ENCODE assay signal across 20 cellular contexts in the genomic region with DNA sequence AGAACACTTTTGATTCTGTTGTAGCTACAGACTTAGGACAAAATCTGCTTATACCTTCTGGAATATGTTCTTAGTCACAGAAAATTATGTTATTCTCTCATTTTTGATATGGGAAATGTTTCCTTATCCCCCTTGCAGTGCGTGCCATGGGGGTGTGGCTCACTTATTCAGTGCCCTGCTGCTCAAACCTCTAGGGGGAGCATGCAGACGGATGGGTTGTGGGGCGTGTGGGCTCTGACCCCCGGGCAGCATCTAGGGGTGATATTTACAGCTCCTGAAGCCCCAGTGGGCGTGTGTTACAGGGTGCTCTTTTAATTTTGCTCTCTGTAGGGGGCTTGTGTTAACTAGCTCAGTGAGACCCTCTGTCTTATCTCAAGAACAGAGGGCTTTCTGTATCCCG.
DNase-seq lines count a peak whose midpoint lies in the region; ATAC-seq, FAIRE-seq and TF ChIP-seq lines count a peak whose summit lies in the region.
"Had no signal": no experiment of that assay in that cellular context is flagged by ENCODE, and none has a peak within 500 bp of the region (broad histone marks: within the 10 kb centered on the region; RNA-seq: fewer than 3 reads in every experiment).

No MANE protein-coding gene starts in this region.

- no peaks in the 10 kb centered on the region for H3K4me1 ChIP-seq in kidney (ENCODE audit: control insufficient read depth in 1 of 2, insufficient read depth in 1 of 2, low read depth in 1 of 2, low read length in 2 of 2)
- H3K4me1 ChIP-seq: gastrocnemius medialis had no signal

- no peak overlapping the region for H3K27ac ChIP-seq in kidney (ENCODE audit: low read depth in 2 of 2, low read length in 2 of 2)
- H3K27ac ChIP-seq: BLaER1, gastrocnemius medialis, thoracic aorta had no signal

- no peak overlapping the region for H3K9ac ChIP-seq in kidney (ENCODE audit: low read length in 2 of 2)
- H3K9ac ChIP-seq: BLaER1 had no signal

- H3K36me3 ChIP-seq in GM06990 (ENCODE audit: control insufficient read depth, insufficient read depth, low read length) (no peaks in the 10 kb centered on the region), H7 (replicated peaks; ENCODE audit: control insufficient read depth, insufficient read depth, low read length) (no peaks in the 10 kb centered on the region), kidney (ENCODE audit: control insufficient read depth in 1 of 2, insufficient read depth in 2 of 2, low read length in 2 of 2) (no peaks in the 10 kb centered on the region)
- H3K36me3 ChIP-seq: BLaER1, gastrocnemius medialis, thoracic aorta had no signal

- H3K9me3 ChIP-seq in kidney (ENCODE audit: control insufficient read depth in 1 of 2, low read length in 2 of 2): peaks cover 0 to 5% of the 10 kb centered on the region in 2 donors
- H3K9me3 ChIP-seq: BLaER1, gastrocnemius medialis, thoracic aorta had no signal

- intact Hi-C loops in kidney (cut with DNase I): no loop called here

- H3K4me3 ChIP-seq in GM06990 (replicated peaks; ENCODE audit: low read depth, low read length) (no peak overlapping the region), H7 (ENCODE audit: insufficient read depth, low read depth, low read length) (no peak overlapping the region), kidney (ENCODE audit: low read length in 2 of 2) (no peak overlapping the region)
- H3K4me3 ChIP-seq: BLaER1, gastrocnemius medialis, thoracic aorta had no signal

- in situ Hi-C loops in SK-MEL-5 (cut with HindIII; ENCODE audit: low pct_unique_long_range_greater_than_20kb, low sequenced_read_pairs): no loop called here

- no peak for ATAC-seq in GM19452 (IDR thresholded peaks at IDR 0.05; ENCODE audit: unreplicated experiment)
- ATAC-seq: gastrocnemius medialis; stimulated activated effector memory CD8-positive, alpha-beta T cell treated with anti-CD3 and anti-CD28 coated beads, Interleukin-12 subunit alpha, Interleukin-12 subunit beta, amount 100 ng/mL, for 72 hours; T-cell had no signal

- no peak for FAIRE-seq in kidney (lab: Jason Lieb, UNC)
- FAIRE-seq: astrocyte, endothelial cell of umbilical vein had no signal

- H3K27me3 ChIP-seq in GM06990 (replicated peaks; ENCODE audit: control insufficient read depth, insufficient read depth, low read length): no peaks in the 10 kb centered on the region
- H3K27me3 ChIP-seq in H7 (ENCODE audit: control insufficient read depth, insufficient read depth, low read length): no peaks in the 10 kb centered on the region
- H3K27me3 ChIP-seq: BLaER1, gastrocnemius medialis had no signal

- peak; percentile 42 for TF ChIP-seq CTCF in GM06990 (IDR thresholded peaks at IDR 0.05; ENCODE audit: insufficient read depth, low read length, poor library complexity, severe bottlenecking)
- TF ChIP-seq CTCF in kidney (IDR thresholded peaks at IDR 0.05; ENCODE audit: borderline replicate concordance, extremely low read depth, insufficient read depth): peak; percentile 5

- DNase-seq in GM06990 (ENCODE audit: extremely low read depth, insufficient read length) (no peak), H7 (peak; percentile 13), SK-MEL-5 (ENCODE audit: low read depth, low spot score) (peak; percentile 34), kidney (no peak), NCI-H2227 treated with DMSO at 0.1 percent for 48 hours (lab: John Stamatoyannopoulos, UW) (no peak)
- DNase-seq in activated CD8-positive, alpha-beta memory T cell treated with anti-CD3 and anti-CD28 coated beads, Interleukin-2, amount 50 U/mL, for 48 hours: no peak
- DNase-seq: activated CD4-positive, alpha-beta T cell treated with anti-CD3 and anti-CD28 coated beads, Interleukin-2, amount 50 U/mL, for 1 hour; activated naive CD4-positive, alpha-beta T cell treated with anti-CD3 and anti-CD28 coated beads, Interleukin-2, amount 10 ng/mL, durations not matched to agents 7 days and 5 days; cortex of kidney; gastrocnemius medialis; NCI-H1930; NCI-H446; Right ventricle myocardium superior; T-cell had no signal

Comparison
In these comparisons a context has a peak if more than half of its experiments do, and no peak if none do; other contexts are left out.
1. DNase-seq: peak in H7 (single experiment) and SK-MEL-5 (single experiment); none in GM06990 (single experiment), kidney (single experiment), activated CD8-positive, alpha-beta memory T cell treated with anti-CD3 and anti-CD28 coated beads, Interleukin-2, amount 50 U/mL, for 48 hours (single experiment) and NCI-H2227 treated with DMSO at 0.1 percent for 48 hours (single experiment).